23 cellular contexts compared by ENCODE assay signal in the genomic region with DNA sequence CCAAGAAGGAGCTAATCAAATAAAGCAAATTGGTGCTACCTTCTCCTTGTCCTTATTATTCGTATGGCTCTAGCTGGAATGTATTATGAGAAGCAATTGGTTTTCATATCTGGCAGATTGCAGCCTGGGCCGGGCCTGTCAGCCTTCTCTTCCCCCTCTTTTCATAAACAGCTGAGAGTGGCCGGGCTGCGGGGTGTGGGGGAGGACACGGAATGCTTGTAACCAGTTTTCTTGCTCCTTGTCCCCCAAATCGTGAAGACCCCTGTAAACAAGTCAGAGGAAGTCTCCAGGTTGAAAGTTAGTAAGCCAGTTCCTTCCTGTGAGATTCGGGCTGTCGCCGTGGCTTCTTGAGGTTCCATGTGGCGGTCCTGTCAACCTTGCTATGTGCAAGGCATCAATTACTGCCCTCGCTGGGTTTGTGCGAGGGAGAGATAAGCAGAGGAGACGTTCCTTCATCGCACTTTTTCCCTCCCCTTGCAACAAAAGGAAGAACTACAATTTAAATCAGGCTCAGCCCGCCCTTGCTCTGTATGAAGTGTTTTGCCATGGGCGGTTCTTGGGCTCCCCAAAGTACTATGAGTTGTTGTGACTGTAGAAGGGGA.
"Had no signal": no experiment of that assay in that cellular context is flagged by ENCODE, and none has a peak within 500 bp of the region (broad histone marks: within the 10 kb centered on the region; RNA-seq: fewer than 3 reads in every experiment).

No MANE protein-coding gene starts in this region.

- H3K4me3 Mint-ChIP-seq: activated naive CD4-positive, alpha-beta T cell treated with anti-CD3 and anti-CD28 coated beads for 36 hours; activated naive CD8-positive, alpha-beta T cell treated with anti-CD3 and anti-CD28 coated beads, Interleukin-2, amount 50 U/mL, for 24 hours; memory B cell; naive B cell; stimulated activated naive CD8-positive, alpha-beta T cell treated with anti-CD3 and anti-CD28 coated beads, Interleukin-15, Interleukin-2, amounts not matched to agents 100 ng/mL and 50 ng/mL, for 24 hours; T-cell; T-helper 2 cell treated with Interferon-gamma antibody and Interleukin-4, amounts not matched to agents 5 μg/mL and 100 μg/mL, for 36 hours had no signal

- H3K9me3 Mint-ChIP-seq: activated naive CD4-positive, alpha-beta T cell treated with anti-CD3 and anti-CD28 coated beads for 36 hours; activated naive CD8-positive, alpha-beta T cell treated with anti-CD3 and anti-CD28 coated beads, Interleukin-2, amount 50 U/mL, for 24 hours; memory B cell; stimulated activated naive CD8-positive, alpha-beta T cell treated with anti-CD3 and anti-CD28 coated beads, Interleukin-15, Interleukin-2, amounts not matched to agents 100 ng/mL and 50 ng/mL, for 24 hours; T-cell; T-helper 2 cell treated with Interferon-gamma antibody and Interleukin-4, amounts not matched to agents 5 μg/mL and 100 μg/mL, for 36 hours had no signal

- ATAC-seq: activated naive CD8-positive, alpha-beta T cell treated with anti-CD3 and anti-CD28 coated beads, Interleukin-2, amount 50 U/mL, for 24 hours; esophagus mucosa; left colon; mucosa of descending colon; pancreas; right lobe of liver; T-cell had no signal

- DNase-seq: activated CD4-positive, alpha-beta T cell treated with anti-CD3 and anti-CD28 coated beads for 4 hours; activated CD4-positive, alpha-beta T cell treated with anti-CD3 and anti-CD28 coated beads, Interleukin-2, amount 50 U/mL, for 48 hours; activated CD4-positive, CD25-positive, alpha-beta regulatory T cell; activated naive CD4-positive, alpha-beta T cell treated with anti-CD3 and anti-CD28 coated beads for 36 hours; activated naive CD8-positive, alpha-beta T cell treated with anti-CD3 and anti-CD28 coated beads, Interleukin-2, amount 50 U/mL, for 24 hours; activated T-cell treated with anti-CD3 and anti-CD28 coated beads, Interleukin-2, amount 50 U/mL, for 48 hours; cerebellar nuclear complex; cortex of kidney; effector CD4-positive, alpha-beta T cell; foreskin melanocyte; left colon; mucosa of descending colon; naive B cell; right lobe of liver; stimulated activated CD4-positive, alpha-beta T cell treated with anti-CD3 and anti-CD28 coated beads, Interleukin-1b, Interleukin-23, amount 100 ng/mL, for 48 hours; substantia nigra; T-cell; thyroid gland had no signal

- H3K36me3 Mint-ChIP-seq: memory B cell, T-cell had no signal

- H3K4me1 Mint-ChIP-seq: activated naive CD8-positive, alpha-beta T cell treated with anti-CD3 and anti-CD28 coated beads, Interleukin-2, amount 50 U/mL, for 24 hours; memory B cell; naive B cell had no signal

- H3K27ac Mint-ChIP-seq: activated naive CD4-positive, alpha-beta T cell treated with anti-CD3 and anti-CD28 coated beads for 36 hours; activated naive CD8-positive, alpha-beta T cell treated with anti-CD3 and anti-CD28 coated beads, Interleukin-2, amount 50 U/mL, for 24 hours; memory B cell; naive B cell; stimulated activated naive CD8-positive, alpha-beta T cell treated with anti-CD3 and anti-CD28 coated beads, Interleukin-15, Interleukin-2, amounts not matched to agents 100 ng/mL and 50 ng/mL, for 24 hours; T-cell; T-helper 2 cell treated with Interferon-gamma antibody and Interleukin-4, amounts not matched to agents 5 μg/mL and 100 μg/mL, for 36 hours had no signal
